Comparison of ENCODE assay signal across 25 cellular contexts in the genomic region with DNA sequence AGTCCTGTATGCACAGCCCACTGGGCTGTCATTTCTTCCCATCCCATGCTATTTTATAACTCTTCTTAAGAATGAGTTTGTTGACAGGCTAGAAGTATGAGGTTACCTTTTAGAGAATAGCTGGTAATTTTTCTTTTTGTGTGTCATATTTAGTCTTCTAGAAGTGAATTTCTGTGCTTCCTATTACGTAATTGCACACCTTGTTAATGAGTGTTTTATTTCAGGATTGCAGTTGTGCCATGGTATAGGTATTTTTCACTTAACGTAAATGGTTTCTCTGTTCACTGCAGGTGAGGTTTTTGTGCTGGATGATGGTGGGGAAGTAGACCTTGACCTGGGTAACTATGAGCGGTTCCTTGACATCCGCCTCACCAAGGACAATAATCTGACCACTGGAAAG. TPM values are rescaled to one million over a fixed set of nuclear protein-coding genes. Genes with fewer than 3 reads are reported as not detected.
DNase-seq lines count a peak whose midpoint lies in the region; ATAC-seq, FAIRE-seq and TF ChIP-seq lines count a peak whose summit lies in the region.
"Had no signal": no experiment of that assay in that cellular context is flagged by ENCODE, and none has a peak within 500 bp of the region (broad histone marks: within the 10 kb centered on the region; RNA-seq: fewer than 3 reads in every experiment).

No MANE protein-coding gene starts in this region.

- intact Hi-C loops in activated CD4-positive, alpha-beta T cell treated with anti-CD3 and anti-CD28 coated beads, Interleukin-2, amount 10 ng/mL, durations not matched to agents 24 days and 14 days (cut with micrococcal nuclease), result loop anchor here (1.0 to 5.0 kb wide), 3 partner anchors 18 to 1792 kb away; no protein-coding TSS in a partner anchor
- intact Hi-C loops in K562 (cut with micrococcal nuclease), result no loop called here

- TF ChIP-seq CTCF in HFFc6 (IDR thresholded peaks at IDR 0.05) (no peak), K562 (IDR thresholded peaks at IDR 0.05 in 2 of 3, conservative IDR thresholded peaks at IDR 0.05 in 1 of 3; ENCODE audit: insufficient read depth in 2 of 3, low read depth in 1 of 3, low read length in 3 of 3) (no peak), GM10248 (IDR thresholded peaks at IDR 0.05; ENCODE audit: control extremely low read depth, extremely low read depth, low read depth, missing control alignments) (no peak)

- H4K20me1 ChIP-seq in K562 (replicated peaks; ENCODE audit: control insufficient read depth, insufficient read depth, low read length), result peaks cover 11% of the 10 kb centered on the region

- peaks cover 4% of the 10 kb centered on the region for H3K9me1 ChIP-seq in K562 (ENCODE audit: control insufficient read depth, insufficient read depth, low read length)

- H3K9me3 ChIP-seq in K562 (replicated peaks; ENCODE audit: control insufficient read depth, insufficient read depth, low read depth, low read length), result no peaks in the 10 kb centered on the region
- no peaks in the 10 kb centered on the region for H3K9me3 ChIP-seq in skeletal muscle satellite cell (replicated peaks; ENCODE audit: low read length)
- H3K9me3 ChIP-seq: breast epithelium, colonic mucosa, testis had no signal

- H3K36me3 ChIP-seq in K562 (ENCODE audit: control insufficient read depth, insufficient read depth, low read length) (peaks cover 87% of the 10 kb centered on the region), skeletal muscle satellite cell (ENCODE audit: insufficient read depth, low read length) (peaks cover 63% of the 10 kb centered on the region)

- no peak for TF ChIP-seq POLR2A in K562 (conservative IDR thresholded peaks at IDR 0.05)

- H3K4me3 ChIP-seq in K562 (no peak overlapping the region), skeletal muscle satellite cell (ENCODE audit: low read length) (no peak overlapping the region)
- H3K4me3 ChIP-seq: breast epithelium, colonic mucosa, lung, skin epidermis, testis had no signal

- peak overlapping the region; percentile 95 for H3K27ac Mint-ChIP-seq in activated CD4-positive, alpha-beta T cell treated with anti-CD3 and anti-CD28 coated beads, Interleukin-2, amount 10 ng/mL, durations not matched to agents 24 days and 14 days
- H3K27ac Mint-ChIP-seq in HFFc6, result peak overlapping the region; percentile 78
- H3K27ac Mint-ChIP-seq: endodermal cell, H9, progenitor cell of endocrine pancreas had no signal

- FAIRE-seq in K562 (lab: Jason Lieb, UNC), result no peak
- FAIRE-seq: RCC 7860 had no signal

- TF ChIP-seq RAD21 in K562 (CRISPR knock-in tag; conservative IDR thresholded peaks at IDR 0.05 in 1 of 2, IDR thresholded peaks at IDR 0.05 in 1 of 2), result no peak

- DNase-seq in activated CD4-positive, alpha-beta T cell treated with anti-CD3 and anti-CD28 coated beads, Interleukin-2, amount 10 ng/mL, durations not matched to agents 24 days and 14 days, result no peak
- DNase-seq in activated CD4-positive, alpha-beta T cell treated with anti-CD3 and anti-CD28 coated beads for 4 hours, result no peak
- DNase-seq in HFFc6 (no peak), K562 (ENCODE audit: extremely low read depth in 1 of 4, low spot score in 3 of 4) (no peak), GM10248 (ENCODE audit: extremely low spot score) (no peak), C1 segment of cervical spinal cord (lab: John Stamatoyannopoulos, UW) (no peak), NCI-H2227 treated with DMSO at 0.1 percent for 48 hours (lab: John Stamatoyannopoulos, UW) (no peak)
- DNase-seq: activated CD4-positive, alpha-beta T cell treated with anti-CD3 and anti-CD28 coated beads, Interleukin-2, amount 50 U/mL, for 1 hour; colonic mucosa; COR-L47; endodermal cell; H9; NCI-H1417; NCI-H510A treated with DMSO at 0.1 percent for 48 hours; stimulated activated CD4-positive, alpha-beta T cell treated with anti-CD3 and anti-CD28 coated beads, Interleukin-1b, Interleukin-23, amount 100 ng/mL, for 48 hours; testis had no signal

- H3K4me3 Mint-ChIP-seq in activated CD4-positive, alpha-beta T cell treated with anti-CD3 and anti-CD28 coated beads, Interleukin-2, amount 10 ng/mL, durations not matched to agents 24 days and 14 days, result peak overlapping the region; percentile 71
- peak overlapping the region; percentile 71; the same call in 1 of the 2 replicates for H3K4me3 Mint-ChIP-seq in HFFc6
- H3K4me3 Mint-ChIP-seq: endodermal cell, H9 had no signal

- WGBS in K562 (ENCODE audit: insufficient coverage, low coverage, missing lambda C conversion rate), result 96% methylated on average over 4 of the region's 4 CpGs

- POLR2A ChIA-PET in K562 (lab: Yijun Ruan, JAX) (interaction anchor here (0.6 to 3.9 kb wide), 4 partner anchors 9 to 86 kb away, joined by 3 to 24 read pairs (median 3); no protein-coding TSS in a partner anchor), GM10248 (lab: Yijun Ruan, JAX) (interaction anchor here (0.6 kb wide), 1 partner anchor 8 kb away, joined by 6 read pairs; no protein-coding TSS in a partner anchor)

- H3K4me2 ChIP-seq in K562 (ENCODE audit: insufficient read depth, low read length) (no peak overlapping the region), skeletal muscle satellite cell (ENCODE audit: low read length) (peak overlapping the region; percentile 9)

- no peaks in the 10 kb centered on the region for H3K9me3 Mint-ChIP-seq in activated CD4-positive, alpha-beta T cell treated with anti-CD3 and anti-CD28 coated beads, Interleukin-2, amount 10 ng/mL, durations not matched to agents 24 days and 14 days
- no peaks in the 10 kb centered on the region for H3K9me3 Mint-ChIP-seq in HFFc6
- H3K9me3 Mint-ChIP-seq: endodermal cell, H9, neural crest cell had no signal

- H3K9ac ChIP-seq in K562 (ENCODE audit: insufficient read depth in 1 of 2, low read depth in 2 of 2, low read length in 2 of 2) (no peak overlapping the region), skeletal muscle satellite cell (ENCODE audit: low read depth, low read length) (no peak overlapping the region)

- no TSS peak for BruUV-seq in K562 (replicated peaks; lab: Mats Ljungman, UMichigan)

- in situ Hi-C loops in K562 (cut with MboI), result no loop called here

- H3K27me3 ChIP-seq in K562 (ENCODE audit: control insufficient read depth in 2 of 2, insufficient read depth in 2 of 2, low read length in 2 of 2), result no peaks in the 10 kb centered on the region
- H3K27me3 ChIP-seq in skeletal muscle satellite cell (ENCODE audit: control insufficient read depth, insufficient read depth, low read length), result no peaks in the 10 kb centered on the region
- H3K27me3 ChIP-seq: breast epithelium, colonic mucosa, testis had no signal

- no peak for ATAC-seq in K562

- CTCF ChIA-PET in K562 (lab: Yijun Ruan, JAX; ENCODE audit: low intra/inter-chr PET ratio), result no interaction called here
- CTCF ChIA-PET in GM10248 (lab: Yijun Ruan, JAX), result interaction anchor here (1.1 to 3.5 kb wide), 6 partner anchors 10 to 452 kb away, joined by 3 to 19 read pairs (median 6); no protein-coding TSS in a partner anchor

- no peak for TF ChIP-seq EP300 in K562 (IDR thresholded peaks at IDR 0.05; ENCODE audit: low read length)

- peaks cover 55% of the 10 kb centered on the region for H3K79me2 ChIP-seq in K562 (ENCODE audit: control insufficient read depth, insufficient read depth, low read length)

- H3K27me3 Mint-ChIP-seq in activated CD4-positive, alpha-beta T cell treated with anti-CD3 and anti-CD28 coated beads, Interleukin-2, amount 10 ng/mL, durations not matched to agents 24 days and 14 days, result no peaks in the 10 kb centered on the region
- no peaks in the 10 kb centered on the region; the same call in 1 of the 2 replicates for H3K27me3 Mint-ChIP-seq in HFFc6 (ENCODE audit: insufficient read depth)
- H3K27me3 Mint-ChIP-seq: progenitor cell of endocrine pancreas had no signal

- H3K4me1 ChIP-seq in K562 (replicated peaks in 1 of 2; ENCODE audit: control insufficient read depth in 2 of 2, insufficient read depth in 2 of 2, low read length in 2 of 2) (peaks cover 17 to 25% of the 10 kb centered on the region in 2 experiments), skeletal muscle satellite cell (ENCODE audit: control insufficient read depth, insufficient read depth, low read length) (peaks cover 46% of the 10 kb centered on the region)
- H3K4me1 ChIP-seq: colonic mucosa had no signal

- no peak overlapping the region for H2AFZ ChIP-seq in K562 (ENCODE audit: low read depth, low read length)

- H3K36me3 Mint-ChIP-seq in activated CD4-positive, alpha-beta T cell treated with anti-CD3 and anti-CD28 coated beads, Interleukin-2, amount 10 ng/mL, durations not matched to agents 24 days and 14 days (ENCODE audit: low read depth), result peaks cover 87% of the 10 kb centered on the region
- peaks cover 78% of the 10 kb centered on the region for H3K36me3 Mint-ChIP-seq in HFFc6 (ENCODE audit: low read depth)

- no peak overlapping the region for H3K27ac ChIP-seq in K562 (ENCODE audit: extremely low read depth, low read depth, low read length)
- H3K27ac ChIP-seq: breast epithelium, colonic mucosa, HL-60, skin epidermis had no signal

- H3K4me1 Mint-ChIP-seq in activated CD4-positive, alpha-beta T cell treated with anti-CD3 and anti-CD28 coated beads, Interleukin-2, amount 10 ng/mL, durations not matched to agents 24 days and 14 days, result peaks cover 56% of the 10 kb centered on the region
- H3K4me1 Mint-ChIP-seq in HFFc6 (ENCODE audit: low read depth), result peaks cover 84% of the 10 kb centered on the region

RNA-seq across cellular contexts. Expression of a gene that starts 5.0 kb away (rescaled TPM):
- 169 and 175 TPM in 2 replicates for total RNA-seq in activated CD4-positive, alpha-beta T cell treated with anti-CD3 and anti-CD28 coated beads, Interleukin-2, amount 10 ng/mL, durations not matched to agents 24 days and 14 days
- total RNA-seq in HFFc6 (2021; fragmentation: NEBNext Ultra II Directional; extraction: Animal tissue kit (Norgen Biotek cat#: 25700)), result 100 to 1,000 TPM in 1 of 6 experiments, 10 to 100 TPM in 5; 89.3 to 125 (median 91.6) TPM
- 238 and 252 TPM in 2 replicates for total RNA-seq in K562 (2011; cell fraction: chromatin; rRNA removed; ENCODE audit: low replicate concordance)
- 123 and 132 TPM in 2 replicates for total RNA-seq in K562 (2011; cell fraction: nucleolus; rRNA removed)
- total RNA-seq in K562 (2011; cell fraction: nucleoplasm; rRNA removed), result 153 and 182 TPM in 2 replicates
- total RNA-seq in K562 (2014; rRNA removed), result 87.7 and 103 TPM in 2 replicates
- total RNA-seq in K562 (2014; rRNA removed; fragmentation: Illumina TruSeq; extraction: Trizol), result 93.9 and 99.0 TPM in 2 replicates
- total RNA-seq in K562 (2015; rRNA removed; fragmentation: Illumina TruSeq; extraction: Trizol), result 101 and 103 TPM in 2 replicates
- 106 and 113 TPM in 2 replicates for total RNA-seq in K562 (2021)
- polyA plus RNA-seq in K562 (2011; rRNA removed), result 44.0 and 44.4 TPM in 2 replicates
- polyA plus RNA-seq in K562 (2011; cell fraction: cytosol; rRNA removed), result 23.4 and 35.2 TPM in 2 replicates
- 165 and 227 TPM in 2 replicates for polyA plus RNA-seq in K562 (2011; cell fraction: nucleus; rRNA removed)
- polyA plus RNA-seq in K562 (2012), result 58.1 and 83.7 TPM in 2 replicates
- 152 and 164 TPM in 2 replicates for polyA plus RNA-seq in K562 (2014; fragmentation: Illumina TruSeq; extraction: Trizol)
- polyA plus RNA-seq in K562 (2014; fragmentation: Nextera tagmentation; extraction: Ambion mirVana), result 10 to 100 TPM; 71.5 to 72.2 TPM
- 70.6 and 88.0 TPM in 2 replicates for polyA plus RNA-seq in K562 (2014; rRNA removed)
- 90.7 and 96.2 TPM in 2 replicates for polyA minus RNA-seq in K562 (2011; rRNA and poly(A)+ RNA removed)
- polyA minus RNA-seq in K562 (2011; cell fraction: cytosol; rRNA and poly(A)+ RNA removed), result 36.2 and 42.9 TPM in 2 replicates
- polyA minus RNA-seq in K562 (2011; cell fraction: nucleus; rRNA and poly(A)+ RNA removed), result 78.6 and 121 TPM in 2 replicates
- total RNA-seq in skeletal muscle satellite cell (2012; rRNA removed), result 26.1 and 32.8 TPM in 2 replicates

RNA-seq across cellular contexts. Expression of a gene that starts 37.0 kb away (rescaled TPM):
- total RNA-seq in activated CD4-positive, alpha-beta T cell treated with anti-CD3 and anti-CD28 coated beads, Interleukin-2, amount 10 ng/mL, durations not matched to agents 24 days and 14 days, result 0.14 and 0.26 TPM in 2 replicates
- under 1 TPM in 4 of 6 experiments, not detected in 2; 0.07 to 0.17 (median 0.11) TPM for total RNA-seq in HFFc6 (2021; fragmentation: NEBNext Ultra II Directional; extraction: Animal tissue kit (Norgen Biotek cat#: 25700))
- total RNA-seq in K562 (2011; cell fraction: chromatin; rRNA removed; ENCODE audit: low replicate concordance), result 0.58 and 1.4 TPM in 2 replicates
- 0.66 and 1.2 TPM in 2 replicates for total RNA-seq in K562 (2011; cell fraction: nucleolus; rRNA removed)
- 0.31 and 0.51 TPM in 2 replicates for total RNA-seq in K562 (2011; cell fraction: nucleoplasm; rRNA removed)
- 0.05 and 0.29 TPM in 2 replicates for total RNA-seq in K562 (2014; rRNA removed)
- total RNA-seq in K562 (2014; rRNA removed; fragmentation: Illumina TruSeq; extraction: Trizol), result 0.03 TPM in 1 of 2 replicates, not detected in the other
- 0.08 and 0.14 TPM in 2 replicates for total RNA-seq in K562 (2015; rRNA removed; fragmentation: Illumina TruSeq; extraction: Trizol)
- 0.07 TPM in 1 of 2 replicates, not detected in the other for total RNA-seq in K562 (2021)
- 0.01 TPM in 1 of 2 replicates, not detected in the other for polyA plus RNA-seq in K562 (2011; rRNA removed)
- polyA plus RNA-seq in K562 (2011; cell fraction: cytosol; rRNA removed), result not detected in 2 replicates
- polyA plus RNA-seq in K562 (2011; cell fraction: nucleus; rRNA removed), result 0.10 and 0.13 TPM in 2 replicates
- 0.25 and 0.47 TPM in 2 replicates for polyA plus RNA-seq in K562 (2012)
- 0.03 TPM in 1 of 2 replicates, not detected in the other for polyA plus RNA-seq in K562 (2014; fragmentation: Illumina TruSeq; extraction: Trizol)
- polyA plus RNA-seq in K562 (2014; fragmentation: Nextera tagmentation; extraction: Ambion mirVana), result not detected
- polyA plus RNA-seq in K562 (2014; rRNA removed), result 0.05 and 0.12 TPM in 2 replicates
- polyA minus RNA-seq in K562 (2011; rRNA and poly(A)+ RNA removed), result 0.14 and 0.15 TPM in 2 replicates
- not detected in 2 replicates for polyA minus RNA-seq in K562 (2011; cell fraction: cytosol; rRNA and poly(A)+ RNA removed)
- polyA minus RNA-seq in K562 (2011; cell fraction: nucleus; rRNA and poly(A)+ RNA removed), result 0.40 and 0.44 TPM in 2 replicates
- 0.22 and 0.25 TPM in 2 replicates for total RNA-seq in skeletal muscle satellite cell (2012; rRNA removed)
- total RNA-seq: kidney epithelial cell had no signal
